9 cellular contexts compared by ENCODE assay signal in the genomic region with DNA sequence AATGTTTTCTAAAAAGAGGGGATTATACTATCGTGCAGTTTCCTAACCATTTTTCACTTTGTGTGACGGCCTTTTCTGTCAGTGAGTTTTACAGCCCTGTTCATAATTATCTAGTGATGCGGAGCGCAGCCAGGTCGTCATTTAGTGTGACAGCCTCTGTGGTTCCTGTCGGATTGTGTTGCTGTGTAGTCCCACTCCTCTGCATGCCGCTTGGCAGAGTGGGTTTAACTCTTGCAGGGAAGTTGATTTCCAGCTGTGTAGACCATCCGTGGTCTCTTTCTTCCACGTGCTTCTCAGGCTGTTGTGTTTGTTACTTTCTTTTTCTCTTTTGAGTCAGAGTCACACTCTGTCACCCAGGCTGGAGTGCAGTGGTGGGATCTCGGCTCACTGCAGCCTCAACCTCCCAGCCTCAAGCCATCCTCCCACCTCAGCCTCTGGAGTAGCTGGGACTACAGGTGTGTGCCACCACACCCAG. TPM values are rescaled to one million over a fixed set of nuclear protein-coding genes. Genes with fewer than 3 reads are reported as not detected.
DNase-seq lines count a peak whose midpoint lies in the region; ATAC-seq, FAIRE-seq and TF ChIP-seq lines count a peak whose summit lies in the region.
"Had no signal": no experiment of that assay in that cellular context is flagged by ENCODE, and none has a peak within 500 bp of the region (broad histone marks: within the 10 kb centered on the region; RNA-seq: fewer than 3 reads in every experiment).

No MANE protein-coding gene starts in this region.

- H3K4me1 Mint-ChIP-seq in activated CD4-positive, alpha-beta memory T cell treated with anti-CD3 and anti-CD28 coated beads, Interleukin-2, amount 10 ng/mL, durations not matched to agents 7 days and 5 days = peaks cover 44% of the 10 kb centered on the region

- H3K27me3 ChIP-seq in HCT116 (ENCODE audit: insufficient read depth, low read length) = no peaks in the 10 kb centered on the region
- H3K27me3 ChIP-seq in osteoblast (ENCODE audit: insufficient read depth, low read length) = no peaks in the 10 kb centered on the region
- no peaks in the 10 kb centered on the region for H3K27me3 ChIP-seq in SJCRH30

- H3K36me3 Mint-ChIP-seq in activated CD4-positive, alpha-beta memory T cell treated with anti-CD3 and anti-CD28 coated beads, Interleukin-2, amount 10 ng/mL, durations not matched to agents 7 days and 5 days (ENCODE audit: low read depth) = peaks cover 24% of the 10 kb centered on the region

- peak; percentile 7 for DNase-seq in DMS79 treated with DMSO at 0.1 percent for 48 hours (lab: John Stamatoyannopoulos, UW)
- DNase-seq in DMS79 (lab: John Stamatoyannopoulos, UW) = no peak
- DNase-seq in HCT116 (ENCODE audit: low read depth, low spot score) = no peak
- DNase-seq in activated CD4-positive, alpha-beta memory T cell treated with anti-CD3 and anti-CD28 coated beads, Interleukin-2, amount 10 ng/mL, durations not matched to agents 7 days and 5 days = peak; percentile 19
- no peak for DNase-seq in osteoblast (ENCODE audit: insufficient read length, low spot score, missing footprints)
- DNase-seq in ureter (ENCODE audit: low spot score) = no peak
- no peak for DNase-seq in SJCRH30
- DNase-seq in urothelium cell line (ENCODE audit: low spot score) = no peak

- no peak for TF ChIP-seq POLR2A in HCT116 (IDR thresholded peaks at IDR 0.05; ENCODE audit: borderline replicate concordance, extremely low read depth, insufficient read depth, insufficient read length)

- no TSS peak for BruUV-seq in HCT116 (replicated peaks; lab: Mats Ljungman, UMichigan)

- POLR2A ChIA-PET in HCT116 (lab: Charles Lee) = no interaction called here
- POLR2A ChIA-PET in activated CD4-positive, alpha-beta memory T cell treated with anti-CD3 and anti-CD28 coated beads, Interleukin-2, amount 10 ng/mL, durations not matched to agents 7 days and 5 days (lab: Charles Lee) = interaction anchor here (0.6 to 1.6 kb wide), 3 partner anchors 10 to 1050 kb away, joined by 4 to 7 read pairs (median 5); a partner anchor contains a TSS

- H3K9me3 Mint-ChIP-seq in activated CD4-positive, alpha-beta memory T cell treated with anti-CD3 and anti-CD28 coated beads, Interleukin-2, amount 10 ng/mL, durations not matched to agents 7 days and 5 days = no peaks in the 10 kb centered on the region

- H3K4me3 Mint-ChIP-seq in activated CD4-positive, alpha-beta memory T cell treated with anti-CD3 and anti-CD28 coated beads, Interleukin-2, amount 10 ng/mL, durations not matched to agents 7 days and 5 days = peak overlapping the region; percentile 67

- peak overlapping the region; percentile 60 for H3K27ac Mint-ChIP-seq in activated CD4-positive, alpha-beta memory T cell treated with anti-CD3 and anti-CD28 coated beads, Interleukin-2, amount 10 ng/mL, durations not matched to agents 7 days and 5 days

- H2AFZ ChIP-seq in HCT116 (ENCODE audit: low read depth, low read length, poor library complexity, severe bottlenecking) = no peak overlapping the region
- H2AFZ ChIP-seq in osteoblast (ENCODE audit: low read length) = peak overlapping the region; percentile 88

- peak; percentile 6; the same call in 1 of the 2 replicates for ATAC-seq in HCT116

- FAIRE-seq in urothelium cell line (lab: Jason Lieb, UNC) = no peak

- no peak overlapping the region for H3K27ac ChIP-seq in HCT116 (ENCODE audit: low read depth, low read length)
- no peak overlapping the region for H3K27ac ChIP-seq in osteoblast (ENCODE audit: low read depth, low read length)
- H3K27ac ChIP-seq in SJCRH30 = no peak overlapping the region
- H3K27ac ChIP-seq: 22Rv1 had no signal

- H3K36me3 ChIP-seq in HCT116 (ENCODE audit: control insufficient read depth in 1 of 2, insufficient read depth in 2 of 2, low read length in 2 of 2) (peaks cover 19 to 23% of the 10 kb centered on the region in 2 experiments), osteoblast (ENCODE audit: insufficient read depth, low read length) (peaks cover 19% of the 10 kb centered on the region), SJCRH30 (peaks cover 19% of the 10 kb centered on the region)

- H3K4me1 ChIP-seq in HCT116 (ENCODE audit: control insufficient read depth in 1 of 2, insufficient read depth in 2 of 2, low read length in 2 of 2) (no peaks in the 10 kb centered on the region), osteoblast (ENCODE audit: insufficient read depth, low read length) (peaks cover 4% of the 10 kb centered on the region), SJCRH30 (no peaks in the 10 kb centered on the region)

- intact Hi-C loops in HCT116 (cut with micrococcal nuclease) = no loop called here

- TF ChIP-seq RAD21 in HCT116 (IDR thresholded peaks at IDR 0.05; ENCODE audit: low read depth) = no peak

- RAD21 ChIA-PET in HCT116 (lab: Charles Lee; ENCODE audit: low non-redundant PET in 1 of 2, low total read pairs in 2 of 2, uncharacterized antibody in 2 of 2, unreplicated experiment in 2 of 2) = no interaction called here

- no peaks in the 10 kb centered on the region for H3K27me3 Mint-ChIP-seq in activated CD4-positive, alpha-beta memory T cell treated with anti-CD3 and anti-CD28 coated beads, Interleukin-2, amount 10 ng/mL, durations not matched to agents 7 days and 5 days

- peaks cover 26% of the 10 kb centered on the region; the same call in 1 of the 2 replicates for H4K20me1 ChIP-seq in HCT116 (ENCODE audit: insufficient read depth)
- H4K20me1 ChIP-seq in osteoblast (ENCODE audit: insufficient read depth, low read length) = peaks cover 10% of the 10 kb centered on the region

- H3K4me2 ChIP-seq in HCT116 (ENCODE audit: low read length) (no peak overlapping the region), osteoblast (ENCODE audit: insufficient read depth, low read length) (peak overlapping the region; percentile 88)

- no peaks in the 10 kb centered on the region for H3K9me2 ChIP-seq in HCT116 (ENCODE audit: insufficient read depth)

- TF ChIP-seq CTCF in HCT116 (IDR thresholded peaks at IDR 0.05 in 2 of 3, conservative IDR thresholded peaks at IDR 0.05 in 1 of 3; ENCODE audit: borderline replicate concordance in 1 of 3, insufficient read depth in 1 of 3, low read depth in 2 of 3, low read length in 2 of 3) (no peak), osteoblast (IDR thresholded peaks at IDR 0.05; ENCODE audit: extremely low read depth, low read depth, low read length) (no peak)

- no peak overlapping the region for H3K9ac ChIP-seq in HCT116 (ENCODE audit: low read length)

- H3K79me2 ChIP-seq in HCT116 (ENCODE audit: insufficient read depth, low read length) = peaks cover 15% of the 10 kb centered on the region
- no peaks in the 10 kb centered on the region for H3K79me2 ChIP-seq in osteoblast (ENCODE audit: insufficient read depth, low read length)

- no peak overlapping the region for H3K4me3 ChIP-seq in HCT116 (replicated peaks in 1 of 2; ENCODE audit: low read depth in 1 of 2, low read length in 2 of 2)
- peak overlapping the region; percentile 72 for H3K4me3 ChIP-seq in osteoblast (ENCODE audit: insufficient read depth, low read length)
- H3K4me3 ChIP-seq in SJCRH30 = no peak overlapping the region

- H3K9me3 ChIP-seq in HCT116 (ENCODE audit: control insufficient read depth in 1 of 2, insufficient read depth in 1 of 2, low read depth in 1 of 2, low read length in 2 of 2) (no peaks in the 10 kb centered on the region), osteoblast (ENCODE audit: low read depth, low read length) (no peaks in the 10 kb centered on the region), SJCRH30 (replicated peaks) (no peaks in the 10 kb centered on the region)

- CTCF ChIA-PET in HCT116 (lab: Charles Lee) = no interaction called here
- CTCF ChIA-PET in activated CD4-positive, alpha-beta memory T cell treated with anti-CD3 and anti-CD28 coated beads, Interleukin-2, amount 10 ng/mL, durations not matched to agents 7 days and 5 days (lab: Charles Lee) = interaction anchor here (0.9 kb wide), 1 partner anchor 10 kb away, joined by 3 read pairs; no protein-coding TSS in a partner anchor

TF ChIP-seq in HCT116, 20 proteins besides CTCF, POLR2A, EP300 and RAD21 (continues in another document):
- TF ChIP-seq, protein P1, sequence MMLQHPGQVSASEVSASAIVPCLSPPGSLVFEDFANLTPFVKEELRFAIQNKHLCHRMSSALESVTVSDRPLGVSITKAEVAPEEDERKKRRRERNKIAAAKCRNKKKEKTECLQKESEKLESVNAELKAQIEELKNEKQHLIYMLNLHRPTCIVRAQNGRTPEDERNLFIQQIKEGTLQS (IDR thresholded peaks at IDR 0.05) = no peak
- no peak for TF ChIP-seq POLR2AphosphoS5 (IDR thresholded peaks at IDR 0.05; ENCODE audit: low read depth, low read length)
- TF ChIP-seq ELF1 (IDR thresholded peaks at IDR 0.05; ENCODE audit: borderline replicate concordance, low read depth) = no peak

RNA-seq across cellular contexts. Expression of a gene that starts 8.6 kb away (rescaled TPM):
- total RNA-seq in HCT116 (2021; ENCODE audit: unreplicated experiment) (1,420 TPM), osteoblast (355 and 436 TPM in 2 replicates), ureter (493 TPM)
- 1,293 and 1,596 TPM in 2 replicates for polyA plus RNA-seq in HCT116 (2012)
- 100 to 1,000 TPM; 932 to 936 TPM for total RNA-seq in activated CD4-positive, alpha-beta memory T cell treated with anti-CD3 and anti-CD28 coated beads, Interleukin-2, amount 10 ng/mL, durations not matched to agents 7 days and 5 days
- 1,284 and 1,289 TPM in 2 replicates for total RNA-seq in SJCRH30 (2014; rRNA removed; shearing (Covaris generic))

RNA-seq across cellular contexts. Expression of a gene that starts 41.4 kb away (rescaled TPM):
- total RNA-seq in HCT116 (2021; ENCODE audit: unreplicated experiment) = 19.2 TPM
- 8.7 and 11.7 TPM in 2 replicates for polyA plus RNA-seq in HCT116 (2012)
- total RNA-seq in activated CD4-positive, alpha-beta memory T cell treated with anti-CD3 and anti-CD28 coated beads, Interleukin-2, amount 10 ng/mL, durations not matched to agents 7 days and 5 days = 10 to 100 TPM; 22.4 to 23.0 TPM
- 31.2 and 43.8 TPM in 2 replicates for total RNA-seq in osteoblast
- total RNA-seq in ureter = 12.4 TPM
- total RNA-seq in SJCRH30 (2014; rRNA removed; shearing (Covaris generic)) = 26.9 TPM in 2 replicates

Comparison
In these comparisons a context has a peak if more than half of its experiments do, and no peak if none do; other contexts are left out.
1. DNase-seq: peak in DMS79 treated with DMSO at 0.1 percent for 48 hours (single experiment) and activated CD4-positive, alpha-beta memory T cell treated with anti-CD3 and anti-CD28 coated beads, Interleukin-2, amount 10 ng/mL, durations not matched to agents 7 days and 5 days (single experiment); none in DMS79 (single experiment), HCT116 (single experiment), osteoblast (single experiment), ureter (single experiment), SJCRH30 (0 of 2) and urothelium cell line (single experiment).